In genomic region chr3:170178631-170179030, GRCh38 we compare ENCODE assay signal across 9 cellular contexts. TPM values are rescaled to one million over a fixed set of nuclear protein-coding genes. Genes with fewer than 3 reads are reported as not detected.
A peak's percentile ranks its signal among the peaks of the same experiment; 100 is the strongest.
DNase-seq lines count a peak whose midpoint lies in the region; ATAC-seq and TF ChIP-seq lines count a peak whose summit lies in the region.
"Had no signal": no experiment of that assay in that cellular context is flagged by ENCODE, and none has a peak within 500 bp of the region (broad histone marks: within the 10 kb centered on the region; RNA-seq: fewer than 3 reads in every experiment).

No MANE protein-coding gene starts in this region.

- no peak overlapping the region for H3K27ac ChIP-seq in CD8-positive, alpha-beta T cell (ENCODE audit: low read depth, low read length)

- no peaks in the 10 kb centered on the region for H3K9me3 ChIP-seq in CD8-positive, alpha-beta T cell (ENCODE audit: low read length)

- H3K27me3 ChIP-seq in CD8-positive, alpha-beta T cell (ENCODE audit: insufficient read depth, low read length), result no peaks in the 10 kb centered on the region

- peak; percentile 53 for ATAC-seq in CD8-positive, alpha-beta T cell
- peak; percentile 31 for ATAC-seq in HG03460 (IDR thresholded peaks at IDR 0.05; ENCODE audit: unreplicated experiment)

- peaks cover 54% of the 10 kb centered on the region for H3K4me1 Mint-ChIP-seq in CD8-positive, alpha-beta T cell (ENCODE audit: low read depth)
- H3K4me1 Mint-ChIP-seq in osteocyte (ENCODE audit: unreplicated experiment), result peaks cover 22% of the 10 kb centered on the region

- POLR2A ChIA-PET in CD8-positive, alpha-beta T cell (lab: Charles Lee), result interaction anchor here (0.6 to 1.2 kb wide), 4 partner anchors 26 to 409 kb away, joined by 3 to 5 read pairs (median 3); partner anchors contain the start of gene ACTRT3

- H3K9me3 Mint-ChIP-seq in CD8-positive, alpha-beta T cell, result no peaks in the 10 kb centered on the region
- H3K9me3 Mint-ChIP-seq in osteocyte (ENCODE audit: unreplicated experiment), result no peaks in the 10 kb centered on the region

- H3K27me3 Mint-ChIP-seq in CD8-positive, alpha-beta T cell (ENCODE audit: low read depth), result no peaks in the 10 kb centered on the region
- no peaks in the 10 kb centered on the region for H3K27me3 Mint-ChIP-seq in osteocyte (ENCODE audit: unreplicated experiment)

- H3K4me1 ChIP-seq in CD8-positive, alpha-beta T cell (ENCODE audit: insufficient read depth, low read length), result peaks cover 43% of the 10 kb centered on the region

- peaks cover 43% of the 10 kb centered on the region for H3K36me3 Mint-ChIP-seq in CD8-positive, alpha-beta T cell
- H3K36me3 Mint-ChIP-seq in osteocyte (ENCODE audit: unreplicated experiment), result peaks cover 17% of the 10 kb centered on the region

- intact Hi-C loops in CD8-positive, alpha-beta T cell (cut with DNase I, micrococcal nuclease), result loop anchor here (2.0 to 5.0 kb wide), 4 partner anchors 24 to 1284 kb away; partner anchors contain the start of genes TERC (in 1 of the 2) and TNIK (in 1 of the 2)

- H3K4me3 Mint-ChIP-seq in CD8-positive, alpha-beta T cell, result peak overlapping the region; percentile 66
- no peak overlapping the region for H3K4me3 Mint-ChIP-seq in osteocyte (ENCODE audit: unreplicated experiment)

- CTCF ChIA-PET in CD8-positive, alpha-beta T cell (lab: Charles Lee), result interaction anchor here (1.2 kb wide), 1 partner anchor 11 kb away, joined by 3 read pairs; no protein-coding TSS in a partner anchor

- peaks cover 19% of the 10 kb centered on the region for H3K36me3 ChIP-seq in CD8-positive, alpha-beta T cell (ENCODE audit: insufficient read depth, low read length)

- DNase-seq in CD8-positive, alpha-beta T cell, result peak; percentile 32 to 73 (median 57)
- peak; percentile 47 to 55 for DNase-seq in activated T-cell treated with anti-CD3 and anti-CD28 coated beads, Interleukin-2, amount 50 U/mL, for 48 hours
- DNase-seq in osteocyte (ENCODE audit: extremely low spot score, unreplicated experiment) (no peak), NCI-H128 (lab: John Stamatoyannopoulos, UW; ENCODE audit: unreplicated experiment) (no peak), NOMO-1 treated with dmso at 0.1 percent for 144 hours (lab: John Stamatoyannopoulos, UW; ENCODE audit: unreplicated experiment) (no peak), HuH-7.5 (ENCODE audit: low spot score) (no peak), NCI-H82 treated with DMSO at 0.1 percent for 48 hours (lab: John Stamatoyannopoulos, UW; ENCODE audit: unreplicated experiment) (no peak)

- no peak for TF ChIP-seq CTCF in CD8-positive, alpha-beta T cell (IDR thresholded peaks at IDR 0.05)
- no peak for TF ChIP-seq CTCF in osteocyte (IDR thresholded peaks at IDR 0.05)

- peak overlapping the region; percentile 14 for H3K4me3 ChIP-seq in CD8-positive, alpha-beta T cell (ENCODE audit: low read depth, low read length)
- H3K4me3 ChIP-seq: lung had no signal

- peak overlapping the region; percentile 85 for H3K27ac Mint-ChIP-seq in CD8-positive, alpha-beta T cell
- peak overlapping the region; percentile 25 for H3K27ac Mint-ChIP-seq in osteocyte (ENCODE audit: unreplicated experiment)

RNA-seq across cellular contexts. Expression of gene PHC3, which starts 2.9 kb away (rescaled TPM):
- 100 to 1,000 TPM; 131 to 136 TPM for total RNA-seq in CD8-positive, alpha-beta T cell
- total RNA-seq in osteocyte, result 52.3 and 63.8 TPM in 2 replicates

RNA-seq across cellular contexts. Expression of gene PRKCI, which starts 43.6 kb away (rescaled TPM):
- 10 to 100 TPM; 17.6 to 20.2 TPM for total RNA-seq in CD8-positive, alpha-beta T cell
- 43.8 and 48.0 TPM in 2 replicates for total RNA-seq in osteocyte

Comparison
In these comparisons a context has a peak if more than half of its experiments do, and no peak if none do; other contexts are left out.
1. DNase-seq: peak in CD8-positive, alpha-beta T cell (7 of 7) and activated T-cell treated with anti-CD3 and anti-CD28 coated beads, Interleukin-2, amount 50 U/mL, for 48 hours (2 of 2); none in osteocyte (single experiment), NCI-H128 (single experiment), NOMO-1 treated with dmso at 0.1 percent for 144 hours (single experiment), HuH-7.5 (single experiment) and NCI-H82 treated with DMSO at 0.1 percent for 48 hours (single experiment).